In the genomic region with DNA sequence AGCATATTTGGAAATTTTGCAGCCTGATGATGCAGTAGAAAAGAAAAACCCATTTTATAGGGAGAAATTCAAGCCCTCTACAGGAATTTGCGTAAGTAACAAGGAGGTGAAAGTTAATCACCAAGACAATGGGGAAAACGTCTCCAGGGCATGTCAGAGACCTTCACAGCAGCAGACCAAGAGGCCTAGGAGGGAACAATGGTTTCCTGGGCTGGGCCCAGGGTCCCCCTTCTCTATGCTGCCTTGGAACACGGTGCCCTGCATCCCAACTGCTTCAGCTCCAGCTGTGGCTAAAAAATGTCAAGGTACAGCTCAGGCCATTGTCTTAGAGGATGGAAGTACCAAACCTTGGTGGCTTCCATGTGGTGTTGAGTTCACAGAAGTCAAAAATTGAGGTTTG, we compare ENCODE assay signal across 10 cellular contexts. TPM values are rescaled to one million over a fixed set of nuclear protein-coding genes. Genes with fewer than 3 reads are reported as not detected.
"Had no signal": no experiment of that assay in that cellular context is flagged by ENCODE, and none has a peak within 500 bp of the region (broad histone marks: within the 10 kb centered on the region; RNA-seq: fewer than 3 reads in every experiment).

No MANE protein-coding gene starts in this region.

- H3K4me3 ChIP-seq: GM23248, HAP-1, K562 had no signal

- H3K9ac ChIP-seq: GM23248 had no signal

- ATAC-seq: HCT116, K562 had no signal

- H3K27ac ChIP-seq: GM23248 had no signal

- H3K9me3 ChIP-seq: HAP-1 had no signal

- H3K4me1 ChIP-seq: HAP-1 had no signal

- DNase-seq: GM23248, H7, IMR-90, KG1 had no signal

- H2AFZ ChIP-seq: GM23248 had no signal

- FAIRE-seq: HTR-8/SVneo, K562 had no signal

- H3K36me3 ChIP-seq: HAP-1 had no signal

RNA-seq across cellular contexts. Expression of gene KRT6C, which starts 6.5 kb away (rescaled TPM):
- total RNA-seq: GM23248, H4, H7, HT-29, IMR-90, K562 had no signal
- polyA plus RNA-seq: GM23248, IMR-90, K562 had no signal

RNA-seq across cellular contexts. Expression of gene KRT6A, which starts 13.0 kb away (rescaled TPM):
- total RNA-seq: GM23248, H4, H7, HT-29, IMR-90, K562 had no signal
- polyA plus RNA-seq: GM23248, IMR-90 had no signal

RNA-seq across cellular contexts. Expression of gene KRT6B, which starts 28.1 kb away (rescaled TPM):
- total RNA-seq: GM23248, H4, H7, IMR-90, K562 had no signal
- polyA plus RNA-seq: GM23248, IMR-90, K562 had no signal

RNA-seq across cellular contexts. Expression of gene KRT5, which starts 40.1 kb away (rescaled TPM):
- total RNA-seq: GM23248, H4, H7, HT-29, IMR-90, K562 had no signal
- polyA plus RNA-seq: GM23248, IMR-90 had no signal

RNA-seq across cellular contexts. Expression of gene KRT75, which starts 45.9 kb away (rescaled TPM):
- total RNA-seq: GM23248, H7, IMR-90, K562 had no signal
- polyA plus RNA-seq: GM23248, IMR-90, K562 had no signal
